ENCODE assay signal across 19 cellular contexts in the genomic region with DNA sequence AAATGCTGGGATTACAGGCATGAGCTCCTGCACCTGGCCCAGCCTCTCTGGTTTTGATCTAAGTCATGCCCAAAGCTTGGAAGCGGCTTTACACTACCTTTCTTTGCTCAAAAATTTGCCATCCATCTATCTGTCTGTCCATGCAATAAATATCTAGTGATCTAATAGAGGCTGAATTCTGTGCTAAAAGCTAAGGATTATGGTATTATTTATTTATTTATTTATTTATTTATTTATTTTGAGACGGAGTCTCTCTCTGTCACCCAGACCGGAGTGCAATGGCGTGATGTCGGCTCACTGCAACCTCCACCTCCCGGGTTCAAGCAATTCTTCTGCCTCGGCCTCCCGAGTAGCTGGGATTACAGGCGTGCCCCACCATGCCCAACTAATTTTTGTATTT. TPM values are rescaled to one million over a fixed set of nuclear protein-coding genes. Genes with fewer than 3 reads are reported as not detected.
"Had no signal": no experiment of that assay in that cellular context is flagged by ENCODE, and none has a peak within 500 bp of the region (broad histone marks: within the 10 kb centered on the region; RNA-seq: fewer than 3 reads in every experiment).

No MANE protein-coding gene starts in this region.

RNA-seq across cellular contexts. Expression of a gene that starts 30.7 kb away (rescaled TPM):
- total RNA-seq: dermis microvascular lymphatic vessel endothelial cell; endodermal cell; esophagus mucosa; esophagus squamous epithelium; gastrocnemius medialis; glomerular endothelial cell; heart right ventricle; kidney epithelial cell; left cardiac atrium; left lung; left ventricle myocardium superior; lower leg skin; lower lobe of right lung; lung microvascular endothelial cell; mononuclear cell; mucosa of gallbladder; naive thymus-derived CD4-positive, alpha-beta T cell; natural killer cell had no signal
- polyA plus RNA-seq: heart right ventricle; keratinocyte; naive thymus-derived CD4-positive, alpha-beta T cell had no signal

RNA-seq across cellular contexts. Expression of a gene that starts 45.9 kb away (rescaled TPM):
- total RNA-seq: dermis microvascular lymphatic vessel endothelial cell, gastrocnemius medialis, glomerular endothelial cell had no signal
- polyA plus RNA-seq: heart right ventricle; naive thymus-derived CD4-positive, alpha-beta T cell had no signal

RNA-seq across cellular contexts. Expression of a gene that starts 51.1 kb away (rescaled TPM):
- total RNA-seq: dermis microvascular lymphatic vessel endothelial cell; endodermal cell; esophagus mucosa; esophagus squamous epithelium; gastrocnemius medialis; glomerular endothelial cell; heart right ventricle; kidney epithelial cell; left cardiac atrium; left lung; left ventricle myocardium superior; lower leg skin; lower lobe of right lung; lung microvascular endothelial cell; mononuclear cell; mucosa of gallbladder; naive thymus-derived CD4-positive, alpha-beta T cell; natural killer cell had no signal
- polyA plus RNA-seq: heart right ventricle; keratinocyte; naive thymus-derived CD4-positive, alpha-beta T cell had no signal

RNA-seq across cellular contexts. Expression of a gene that starts 59.4 kb away (rescaled TPM):
- total RNA-seq: dermis microvascular lymphatic vessel endothelial cell; endodermal cell; esophagus mucosa; esophagus squamous epithelium; gastrocnemius medialis; glomerular endothelial cell; heart right ventricle; kidney epithelial cell; left cardiac atrium; left lung; left ventricle myocardium superior; lower leg skin; lower lobe of right lung; lung microvascular endothelial cell; mononuclear cell; mucosa of gallbladder; naive thymus-derived CD4-positive, alpha-beta T cell; natural killer cell had no signal
- polyA plus RNA-seq: heart right ventricle; keratinocyte; naive thymus-derived CD4-positive, alpha-beta T cell had no signal
